15 cellular contexts compared by ENCODE assay signal in the genomic region with DNA sequence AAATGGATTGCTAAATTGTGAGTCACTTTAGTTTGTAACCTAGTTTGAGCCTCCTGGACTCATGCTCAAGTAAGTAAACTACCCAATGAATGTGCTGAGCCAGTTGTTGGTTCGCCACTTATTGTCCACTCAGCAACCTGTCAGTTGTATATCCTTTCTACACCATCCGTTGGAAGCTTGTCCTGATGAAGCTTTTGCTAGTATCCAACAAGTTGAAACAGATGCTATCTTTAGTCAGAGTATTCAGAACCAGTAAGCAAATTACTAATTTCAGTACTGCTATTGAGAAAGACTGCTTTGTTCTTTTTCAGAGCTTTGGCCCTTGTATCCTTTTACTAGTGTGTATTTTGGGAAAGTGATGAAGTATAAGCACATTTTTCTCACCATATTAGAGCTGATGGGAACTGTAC.
DNase-seq lines count a peak whose midpoint lies in the region; ATAC-seq and TF ChIP-seq lines count a peak whose summit lies in the region.
"Had no signal": no experiment of that assay in that cellular context is flagged by ENCODE, and none has a peak within 500 bp of the region (broad histone marks: within the 10 kb centered on the region; RNA-seq: fewer than 3 reads in every experiment).

No MANE protein-coding gene starts in this region.

- peaks cover 28% of the 10 kb centered on the region for H3K4me1 ChIP-seq in RWPE2 (ENCODE audit: insufficient read depth, poor library complexity, severe bottlenecking)

- H3K4me3 ChIP-seq in RWPE2 (ENCODE audit: severe bottlenecking): no peak overlapping the region
- H3K4me3 ChIP-seq: BLaER1 treated with 17β-estradiol and CSF1 and Interleukin-3, amounts not matched to agents 10 nM and 100 nM; prostate gland had no signal

- peak; percentile 41 for DNase-seq in EH (ENCODE audit: low read depth)
- no peak for DNase-seq in RWPE2 (ENCODE audit: low spot score)
- peak; percentile 34 for DNase-seq in fibroblast of peridontal ligament (ENCODE audit: extremely low read depth)
- no peak for DNase-seq in AG08396 (ENCODE audit: low spot score)
- DNase-seq: activated T-cell treated with anti-CD3 and anti-CD28 coated beads for 4 hours; midbrain; NCI-H1694; stimulated activated CD4-positive, alpha-beta T cell treated with anti-CD3 and anti-CD28 coated beads, Interleukin-2, amount 100 ng/mL, for 48 hours; stimulated activated naive CD4-positive, alpha-beta T cell had no signal

- H3K27ac ChIP-seq in RWPE2 (ENCODE audit: poor library complexity, severe bottlenecking): peak overlapping the region; percentile 64
- H3K27ac ChIP-seq: prostate gland had no signal

- no peaks in the 10 kb centered on the region for H3K27me3 ChIP-seq in RWPE2 (ENCODE audit: insufficient read depth, poor library complexity, severe bottlenecking)
- H3K27me3 ChIP-seq: BLaER1 treated with 17β-estradiol and CSF1 and Interleukin-3, amounts not matched to agents 10 nM and 100 nM had no signal

- peak; percentile 27 for ATAC-seq in HG02610 (IDR thresholded peaks at IDR 0.05; ENCODE audit: unreplicated experiment)
- ATAC-seq in RWPE2 (ENCODE audit: low read depth): peak; percentile 28
- ATAC-seq in GM19463 (IDR thresholded peaks at IDR 0.05; ENCODE audit: unreplicated experiment): no peak
- ATAC-seq in HG03520 (IDR thresholded peaks at IDR 0.05; ENCODE audit: unreplicated experiment): no peak
- ATAC-seq in GM18873 (IDR thresholded peaks at IDR 0.05; ENCODE audit: low FRiP score, unreplicated experiment): no peak

- peaks cover 29% of the 10 kb centered on the region for H3K36me3 ChIP-seq in RWPE2 (ENCODE audit: low read depth)
- H3K36me3 ChIP-seq: prostate gland had no signal

- no peaks in the 10 kb centered on the region for H3K9me3 ChIP-seq in RWPE2 (ENCODE audit: severe bottlenecking)
- H3K9me3 ChIP-seq: BLaER1 treated with 17β-estradiol and CSF1 and Interleukin-3, amounts not matched to agents 10 nM and 100 nM; prostate gland had no signal

- TF ChIP-seq CTCF in RWPE2 (IDR thresholded peaks at IDR 0.05; ENCODE audit: poor library complexity, severe bottlenecking): no peak

Comparison
In these comparisons a context has a peak if more than half of its experiments do, and no peak if none do; other contexts are left out.
1. DNase-seq: peak in EH (single experiment) and fibroblast of peridontal ligament (single experiment); none in RWPE2 (single experiment) and AG08396 (single experiment).
2. ATAC-seq: peak in HG02610 (single experiment) and RWPE2 (single experiment); none in GM19463 (single experiment), HG03520 (single experiment) and GM18873 (single experiment).